Comparison of ENCODE assay signal across 1 cellular context in genomic region chr20:53578492-53579222, GRCh38.
TF ChIP-seq lines count a peak whose summit lies in the region.

No MANE protein-coding gene starts in this region.

TF ChIP-seq in HepG2, 621 proteins besides CTCF, POLR2A, EP300 and RAD21 (continued from another document and continues in another):
- 0 out of 2 replicates have a peak, but pooled peaks have one; percentile 42 for TF ChIP-seq FOXP4 (CRISPR knock-in tag; IDR thresholded peaks at IDR 0.05)
- no peak for TF ChIP-seq ZNF790 (CRISPR knock-in tag; IDR thresholded peaks at IDR 0.05; ENCODE audit: borderline replicate concordance)
- TF ChIP-seq SMAD9 (CRISPR knock-in tag; IDR thresholded peaks at IDR 0.05): no peak
- TF ChIP-seq POLR2G (IDR thresholded peaks at IDR 0.05; ENCODE audit: low read depth, low read length): peak; percentile 58; the same call in 1 of the 2 replicates
- peak; percentile 62 for TF ChIP-seq LCORL (IDR thresholded peaks at IDR 0.05)
- 0 out of 2 replicates have a peak, but pooled peaks have one; percentile 12 for TF ChIP-seq LCORL (CRISPR knock-in tag; IDR thresholded peaks at IDR 0.05)
- TF ChIP-seq MED13 (CRISPR knock-in tag; IDR thresholded peaks at IDR 0.05): peak; percentile 51; the same call in 1 of the 2 replicates
- 0 out of 2 replicates have a peak, but pooled peaks have one; percentile 23 for TF ChIP-seq ZBED4 (CRISPR knock-in tag; IDR thresholded peaks at IDR 0.05; ENCODE audit: borderline replicate concordance)
- no peak for TF ChIP-seq ZNF333 (CRISPR knock-in tag; IDR thresholded peaks at IDR 0.05; ENCODE audit: borderline replicate concordance)
- TF ChIP-seq FOXO4 (CRISPR knock-in tag; conservative IDR thresholded peaks at IDR 0.05): no peak
- TF ChIP-seq RBM22 (optimal IDR thresholded peaks at IDR 0.05; ENCODE audit: low read length): peak; percentile 96
- peak; percentile 13; the same call in 1 of the 2 replicates for TF ChIP-seq HDAC2 (CRISPR knock-in tag; IDR thresholded peaks at IDR 0.05)
- 0 out of 2 replicates have a peak, but pooled peaks have one; percentile 42 for TF ChIP-seq ZNF670 (CRISPR knock-in tag; IDR thresholded peaks at IDR 0.05; ENCODE audit: borderline replicate concordance)
- peak; percentile 40; the same call in 1 of the 2 replicates for TF ChIP-seq FOXA3 (CRISPR knock-in tag; IDR thresholded peaks at IDR 0.05)
- 0 out of 2 replicates have a peak, but pooled peaks have one; percentile 37 for TF ChIP-seq PRDM10 (CRISPR knock-in tag; IDR thresholded peaks at IDR 0.05; ENCODE audit: low read depth)
- TF ChIP-seq ZNF329 (CRISPR knock-in tag; IDR thresholded peaks at IDR 0.05; ENCODE audit: low read depth): 0 out of 2 replicates have a peak, but pooled peaks have one; percentile 45
- no peak for TF ChIP-seq ZNF3 (CRISPR knock-in tag; IDR thresholded peaks at IDR 0.05)
- TF ChIP-seq KDM3A (CRISPR knock-in tag; IDR thresholded peaks at IDR 0.05; ENCODE audit: low read depth): 0 out of 2 replicates have a peak, but pooled peaks have one; percentile 64
- TF ChIP-seq ZNF841 (CRISPR knock-in tag; IDR thresholded peaks at IDR 0.05; ENCODE audit: borderline replicate concordance): no peak
- TF ChIP-seq KDM2A (CRISPR knock-in tag; IDR thresholded peaks at IDR 0.05; ENCODE audit: borderline replicate concordance, low read depth): 0 out of 2 replicates have a peak, but pooled peaks have one; percentile 24
- peak; percentile 70; the same call in 1 of the 2 replicates for TF ChIP-seq HMG20B (CRISPR knock-in tag; conservative IDR thresholded peaks at IDR 0.05)
- TF ChIP-seq ZNF646 (CRISPR knock-in tag; IDR thresholded peaks at IDR 0.05): 0 out of 2 replicates have a peak, but pooled peaks have one; percentile 21
- peak; percentile 50 for TF ChIP-seq ZMYM4 (CRISPR knock-in tag; IDR thresholded peaks at IDR 0.05)
- TF ChIP-seq HBP1 (CRISPR knock-in tag; IDR thresholded peaks at IDR 0.05; ENCODE audit: low read depth): no peak
- no peak for TF ChIP-seq ZMAT5 (CRISPR knock-in tag; IDR thresholded peaks at IDR 0.05; ENCODE audit: borderline replicate concordance, low read depth)
- no peak for TF ChIP-seq JARID2 (CRISPR knock-in tag; IDR thresholded peaks at IDR 0.05; ENCODE audit: insufficient replicate concordance)
- no peak for TF ChIP-seq NR2F6 (IDR thresholded peaks at IDR 0.05)
- peak; percentile 35; the same call in 1 of the 2 replicates for TF ChIP-seq NR2F6 (CRISPR knock-in tag; IDR thresholded peaks at IDR 0.05)
- TF ChIP-seq NBN (conservative IDR thresholded peaks at IDR 0.05): no peak
- TF ChIP-seq ZNF616 (CRISPR knock-in tag; IDR thresholded peaks at IDR 0.05; ENCODE audit: low read depth): no peak
- TF ChIP-seq ZSCAN30 (CRISPR knock-in tag; IDR thresholded peaks at IDR 0.05): no peak
- peak; percentile 92 for TF ChIP-seq BHLHE40 (IDR thresholded peaks at IDR 0.05; ENCODE audit: low read length)
- peak; percentile 15; the same call in 1 of the 2 replicates for TF ChIP-seq YEATS4 (CRISPR knock-in tag; IDR thresholded peaks at IDR 0.05; ENCODE audit: borderline replicate concordance)
- no peak for TF ChIP-seq ZNF850 (CRISPR knock-in tag; conservative IDR thresholded peaks at IDR 0.05)
- TF ChIP-seq ZNF83 (CRISPR knock-in tag; IDR thresholded peaks at IDR 0.05; ENCODE audit: borderline replicate concordance): no peak
- TF ChIP-seq ZNF101 (CRISPR knock-in tag; IDR thresholded peaks at IDR 0.05; ENCODE audit: borderline replicate concordance, low read depth): no peak
- TF ChIP-seq ZFP36 (IDR thresholded peaks at IDR 0.05; ENCODE audit: borderline replicate concordance, low read depth, low read length, partially characterized antibody): no peak
- TF ChIP-seq NFE2 (CRISPR knock-in tag; IDR thresholded peaks at IDR 0.05): no peak
